ENCODE assay signal across 13 cellular contexts in the genomic region with DNA sequence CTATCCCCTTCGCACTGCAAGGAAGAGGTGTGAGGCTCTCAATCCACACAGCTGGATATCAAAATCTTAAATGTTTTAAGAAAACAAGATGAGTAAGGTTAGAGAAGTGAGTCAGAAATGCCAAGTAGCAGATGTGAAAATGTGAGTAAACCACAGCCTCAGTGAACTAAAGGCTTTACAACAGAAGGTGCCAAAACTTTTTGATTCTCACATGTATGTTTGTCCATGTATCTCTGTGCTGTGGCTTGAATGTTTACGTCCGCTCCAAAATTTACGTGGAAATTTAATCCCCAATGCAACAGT.
A peak's percentile ranks its signal among the peaks of the same experiment; 100 is the strongest.
DNase-seq lines count a peak whose midpoint lies in the region; ATAC-seq, FAIRE-seq and TF ChIP-seq lines count a peak whose summit lies in the region.
"Had no signal": no experiment of that assay in that cellular context is flagged by ENCODE, and none has a peak within 500 bp of the region (broad histone marks: within the 10 kb centered on the region; RNA-seq: fewer than 3 reads in every experiment).

No MANE protein-coding gene starts in this region.

- H3K4me1 Mint-ChIP-seq in activated T-helper 17 cell treated with anti-CD3 and anti-CD28 coated beads, Interleukin-2, amount 50 U/mL, for 72 hours: peaks cover 5% of the 10 kb centered on the region
- H3K4me1 Mint-ChIP-seq: naive B cell had no signal

- no peaks in the 10 kb centered on the region for H3K36me3 ChIP-seq in neuron (ENCODE audit: insufficient read depth, low read length)
- no peaks in the 10 kb centered on the region for H3K36me3 ChIP-seq in ascending aorta
- H3K36me3 ChIP-seq: uterus had no signal

- H2AFZ ChIP-seq in neuron (ENCODE audit: low read depth, low read length): peak overlapping the region; percentile 35

- ATAC-seq in GM18867 (IDR thresholded peaks at IDR 0.05; ENCODE audit: unreplicated experiment): peak; percentile 58
- peak; percentile 54 for ATAC-seq in HG02938 (IDR thresholded peaks at IDR 0.05; ENCODE audit: unreplicated experiment)
- ATAC-seq in activated T-helper 17 cell treated with anti-CD3 and anti-CD28 coated beads, Interleukin-2, amount 50 U/mL, for 72 hours (replicated peaks): peak; percentile 86

- H3K27me3 ChIP-seq in neuron (ENCODE audit: insufficient read depth, low read length): no peaks in the 10 kb centered on the region
- H3K27me3 ChIP-seq in ascending aorta: no peaks in the 10 kb centered on the region
- H3K27me3 ChIP-seq: uterus had no signal

- H3K4me3 Mint-ChIP-seq in activated T-helper 17 cell treated with anti-CD3 and anti-CD28 coated beads, Interleukin-2, amount 50 U/mL, for 72 hours: no peak overlapping the region

- peak overlapping the region; percentile 76 for H3K27ac Mint-ChIP-seq in activated T-helper 17 cell treated with anti-CD3 and anti-CD28 coated beads, Interleukin-2, amount 50 U/mL, for 72 hours
- H3K27ac Mint-ChIP-seq: naive B cell had no signal

- peak overlapping the region in 1 of 2 donors; percentile 43 for H3K27ac ChIP-seq in ascending aorta
- H3K27ac ChIP-seq: uterus had no signal

- H3K9me3 ChIP-seq in neuron (ENCODE audit: low read length) (no peaks in the 10 kb centered on the region), ascending aorta (peaks cover 0 to 6% of the 10 kb centered on the region in 2 donors)
- H3K9me3 ChIP-seq: uterus had no signal

- no peak overlapping the region for H3K4me3 ChIP-seq in neuron (ENCODE audit: low read length)
- no peak overlapping the region for H3K4me3 ChIP-seq in ascending aorta
- H3K4me3 ChIP-seq: uterus had no signal

- H3K36me3 Mint-ChIP-seq in activated T-helper 17 cell treated with anti-CD3 and anti-CD28 coated beads, Interleukin-2, amount 50 U/mL, for 72 hours (ENCODE audit: low read depth): no peaks in the 10 kb centered on the region
- H3K36me3 Mint-ChIP-seq: naive B cell had no signal

- DNase-seq in ascending aorta (ENCODE audit: low spot score in 2 of 2) (no peak), 8988T (no peak), frontal cortex (ENCODE audit: low spot score in 2 of 2) (no peak), GM19238 (ENCODE audit: insufficient read length, low spot score) (no peak)
- DNase-seq: activated CD4-positive, alpha-beta T cell treated with anti-CD3 and anti-CD28 coated beads for 1 hour; naive B cell; NCI-H1694; stimulated activated CD4-positive, alpha-beta T cell treated with anti-CD3 and anti-CD28 coated beads, Interleukin-4, amount 100 ng/mL, for 24 hours; uterus had no signal

- peaks cover 2% of the 10 kb centered on the region for H3K4me1 ChIP-seq in neuron (ENCODE audit: insufficient read depth, low read length)
- no peaks in the 10 kb centered on the region for H3K4me1 ChIP-seq in ascending aorta
- H3K4me1 ChIP-seq: uterus had no signal

- intact Hi-C loops in ascending aorta (cut with DNase I): no loop called here

- FAIRE-seq in frontal cortex (lab: Jason Lieb, UNC): no peak

- no peaks in the 10 kb centered on the region for H3K9me3 Mint-ChIP-seq in activated T-helper 17 cell treated with anti-CD3 and anti-CD28 coated beads, Interleukin-2, amount 50 U/mL, for 72 hours

- H3K27me3 Mint-ChIP-seq in activated T-helper 17 cell treated with anti-CD3 and anti-CD28 coated beads, Interleukin-2, amount 50 U/mL, for 72 hours: peaks cover 5% of the 10 kb centered on the region
- H3K27me3 Mint-ChIP-seq: naive B cell had no signal

- TF ChIP-seq CTCF in ascending aorta (IDR thresholded peaks at IDR 0.05): no peak
